In genomic region chr4:8095956-8096689, GRCh38 we compare ENCODE assay signal across 1 cellular context.
TF ChIP-seq lines count a peak whose summit lies in the region.

No MANE protein-coding gene starts in this region.

TF ChIP-seq in IMR-90, 13 proteins besides CTCF, POLR2A, EP300 and RAD21 (continued from another document):
- no peak for TF ChIP-seq MAZ (IDR thresholded peaks at IDR 0.05; ENCODE audit: borderline replicate concordance, low read depth, low read length)
- TF ChIP-seq CEBPB (IDR thresholded peaks at IDR 0.05; ENCODE audit: low read depth, low read length): no peak
TF ChIP-seq in IMR-90: peak in this region for 0.
